8 cellular contexts compared by ENCODE assay signal in genomic region chr7:36366649-36367560, GRCh38. TPM values are rescaled to one million over a fixed set of nuclear protein-coding genes. Genes with fewer than 3 reads are reported as not detected.
DNase-seq lines count a peak whose midpoint lies in the region; ATAC-seq and TF ChIP-seq lines count a peak whose summit lies in the region.

No MANE protein-coding gene starts in this region.

- peaks cover 12% of the 10 kb centered on the region for H3K27me3 Mint-ChIP-seq in activated T-cell treated with anti-CD3 and anti-CD28 coated beads, Interleukin-2, amount 50 U/mL, for 4 hours (ENCODE audit: low read depth)

- H3K36me3 ChIP-seq in esophagus muscularis mucosa: no peaks in the 10 kb centered on the region
- H3K36me3 ChIP-seq in muscle layer of colon (ENCODE audit: insufficient read depth, low read length): no peaks in the 10 kb centered on the region

- peak overlapping the region; percentile 75 for H3K9ac ChIP-seq in muscle layer of colon (ENCODE audit: low read length)

- H3K4me3 ChIP-seq in esophagus muscularis mucosa (peak overlapping the region; percentile 79 to 97 (median 90)), muscle layer of colon (ENCODE audit: low read depth in 1 of 2, low read length in 2 of 2) (peak overlapping the region; percentile 88 to 90)

- H3K9me3 Mint-ChIP-seq in activated T-cell treated with anti-CD3 and anti-CD28 coated beads, Interleukin-2, amount 50 U/mL, for 4 hours: no peaks in the 10 kb centered on the region

- H3K9me3 ChIP-seq in esophagus muscularis mucosa: no peaks in the 10 kb centered on the region
- H3K9me3 ChIP-seq in muscle layer of colon (ENCODE audit: low read length): no peaks in the 10 kb centered on the region

- H3K4me1 ChIP-seq in esophagus muscularis mucosa (peaks cover 4 to 17% (median 10%) of the 10 kb centered on the region in 4 donors), muscle layer of colon (ENCODE audit: insufficient read depth, low read length) (peaks cover 6% of the 10 kb centered on the region)

- peaks cover 2% of the 10 kb centered on the region for H3K4me1 Mint-ChIP-seq in activated T-cell treated with anti-CD3 and anti-CD28 coated beads, Interleukin-2, amount 50 U/mL, for 4 hours (ENCODE audit: low read depth)

- DNase-seq in DMS114 treated with DMSO at 0.1 percent for 48 hours (lab: John Stamatoyannopoulos, UW; ENCODE audit: unreplicated experiment) (peak; percentile 81), OCI-M2 (lab: John Stamatoyannopoulos, UW; ENCODE audit: unreplicated experiment) (peak; percentile 59), esophagus muscularis mucosa (ENCODE audit: extremely low spot score) (peak; percentile 94)
- DNase-seq in activated T-cell treated with anti-CD3 and anti-CD28 coated beads, Interleukin-2, amount 50 U/mL, for 4 hours: peak; percentile 89
- peak; percentile 93 for DNase-seq in stimulated activated CD8-positive, alpha-beta memory T cell treated with anti-CD3 and anti-CD28 coated beads, Interleukin-4, amount 100 ng/mL, for 48 hours

- WGBS in esophagus muscularis mucosa: 3% methylated on average over 21 of the region's 99 CpGs

- H3K4me3 Mint-ChIP-seq in activated T-cell treated with anti-CD3 and anti-CD28 coated beads, Interleukin-2, amount 50 U/mL, for 4 hours: peak overlapping the region; percentile 88

- intact Hi-C loops in esophagus muscularis mucosa (cut with DNase I): no loop called here

- H3K27ac ChIP-seq in esophagus muscularis mucosa (replicated peaks in 1 of 4) (peak overlapping the region; percentile 78 to 89 (median 88)), muscle layer of colon (ENCODE audit: low read depth, low read length) (peak overlapping the region; percentile 76)

- H3K36me3 Mint-ChIP-seq in activated T-cell treated with anti-CD3 and anti-CD28 coated beads, Interleukin-2, amount 50 U/mL, for 4 hours (ENCODE audit: insufficient read depth): no peaks in the 10 kb centered on the region

- ATAC-seq in GM21717 (IDR thresholded peaks at IDR 0.05; ENCODE audit: unreplicated experiment): peak; percentile 98
- ATAC-seq in activated T-cell treated with anti-CD3 and anti-CD28 coated beads, Interleukin-2, amount 50 U/mL, for 4 hours: peak; percentile 98 to 99

- no peak for TF ChIP-seq POLR2A in esophagus muscularis mucosa (IDR thresholded peaks at IDR 0.05; ENCODE audit: low read depth)

- TF ChIP-seq CTCF in esophagus muscularis mucosa (IDR thresholded peaks at IDR 0.05): peak; percentile 84 to 90 (median 89)

- TF ChIP-seq RAD21 in Ishikawa (IDR thresholded peaks at IDR 0.05; ENCODE audit: low read depth): peak; percentile 62; the same call in 1 of the 2 replicates

- H3K27me3 ChIP-seq in esophagus muscularis mucosa: no peaks in the 10 kb centered on the region
- H3K27me3 ChIP-seq in muscle layer of colon (ENCODE audit: control insufficient read depth in 1 of 2, insufficient read depth in 2 of 2, low read length in 2 of 2): no peaks in the 10 kb centered on the region

- TF ChIP-seq EP300 in Ishikawa (IDR thresholded peaks at IDR 0.05; ENCODE audit: borderline replicate concordance) (no peak), esophagus muscularis mucosa (IDR thresholded peaks at IDR 0.05) (no peak)

TF ChIP-seq in Ishikawa, 13 proteins besides CTCF, POLR2A, EP300 and RAD21:
- peak; percentile 74 for TF ChIP-seq MAX (IDR thresholded peaks at IDR 0.05)
- TF ChIP-seq CREB1 (IDR thresholded peaks at IDR 0.05; ENCODE audit: low read depth): peak; percentile 47
- TF ChIP-seq ZBTB7A (IDR thresholded peaks at IDR 0.05; ENCODE audit: low read depth): peak; percentile 86
- TF ChIP-seq, protein P1, sequence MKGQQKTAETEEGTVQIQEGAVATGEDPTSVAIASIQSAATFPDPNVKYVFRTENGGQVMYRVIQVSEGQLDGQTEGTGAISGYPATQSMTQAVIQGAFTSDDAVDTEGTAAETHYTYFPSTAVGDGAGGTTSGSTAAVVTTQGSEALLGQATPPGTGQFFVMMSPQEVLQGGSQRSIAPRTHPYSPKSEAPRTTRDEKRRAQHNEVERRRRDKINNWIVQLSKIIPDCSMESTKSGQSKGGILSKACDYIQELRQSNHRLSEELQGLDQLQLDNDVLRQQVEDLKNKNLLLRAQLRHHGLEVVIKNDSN (IDR thresholded peaks at IDR 0.05): 0 out of 2 replicates have a peak, but pooled peaks have one; percentile 27
- TF ChIP-seq YY1 (IDR thresholded peaks at IDR 0.05; ENCODE audit: low read depth): no peak

RNA-seq across cellular contexts. Expression of gene ANLN, which starts 22.8 kb away (rescaled TPM):
- total RNA-seq in activated T-cell treated with anti-CD3 and anti-CD28 coated beads, Interleukin-2, amount 50 U/mL, for 4 hours: 1 to 10 TPM; 1.8 to 4.1 (median 2.4) TPM
- 10 to 100 TPM in 2 of 4 donors, 1 to 10 TPM in 2; 4.1 to 11.2 (median 8.0) TPM for total RNA-seq in esophagus muscularis mucosa

Comparison
In these comparisons a context has a peak if more than half of its experiments do, and no peak if none do; other contexts are left out.
1. Peak in every context shown above with its lines: DNase-seq, ATAC-seq, H3K4me3 ChIP-seq and H3K27ac ChIP-seq.